ENCODE assay signal across 16 cellular contexts in the genomic region with DNA sequence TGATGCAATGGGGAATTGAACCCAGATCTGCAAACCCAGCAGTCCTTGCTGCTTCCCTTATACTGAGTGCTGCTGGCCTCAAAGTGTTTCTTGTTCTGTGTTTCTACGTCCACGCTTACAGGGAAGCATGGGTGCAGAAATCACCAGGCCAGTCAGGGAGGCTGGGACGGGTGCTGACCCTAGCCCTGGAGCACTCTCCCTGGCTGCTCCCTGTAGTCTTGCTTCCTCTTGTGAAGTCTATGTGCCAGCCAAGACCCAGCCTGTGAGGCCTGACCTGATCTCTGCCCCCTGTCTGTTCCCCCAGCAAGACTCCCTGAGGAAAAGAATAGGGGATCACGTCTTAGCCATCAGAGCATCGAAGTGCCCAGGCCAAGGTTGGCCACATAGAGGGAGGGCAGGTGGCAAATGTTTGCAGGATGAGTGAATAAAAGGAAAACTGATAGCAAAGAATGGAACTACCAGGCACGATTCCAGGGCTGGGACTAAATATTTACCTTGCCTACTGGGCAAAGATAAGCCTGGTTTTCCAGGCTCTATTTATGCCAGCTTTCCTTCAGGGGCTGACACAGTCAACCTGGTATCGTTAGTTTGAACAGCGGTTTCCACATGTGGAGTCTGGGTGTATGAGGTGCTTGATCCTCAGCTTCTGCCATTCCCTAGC. TPM values are rescaled to one million over a fixed set of nuclear protein-coding genes. Genes with fewer than 3 reads are reported as not detected.
DNase-seq lines count a peak whose midpoint lies in the region; ATAC-seq, FAIRE-seq and TF ChIP-seq lines count a peak whose summit lies in the region.
"Had no signal": no experiment of that assay in that cellular context is flagged by ENCODE, and none has a peak within 500 bp of the region (broad histone marks: within the 10 kb centered on the region; RNA-seq: fewer than 3 reads in every experiment).

No MANE protein-coding gene starts in this region.

- FAIRE-seq in pancreas (lab: Jason Lieb, UNC) (no peak), kidney (lab: Jason Lieb, UNC) (no peak)
- FAIRE-seq: A204.1 had no signal

- no peak for TF ChIP-seq CTCF in colonic mucosa (IDR thresholded peaks at IDR 0.05)
- no peak for TF ChIP-seq CTCF in pancreas (IDR thresholded peaks at IDR 0.05)
- no peak for TF ChIP-seq CTCF in kidney (IDR thresholded peaks at IDR 0.05; ENCODE audit: borderline replicate concordance, extremely low read depth, insufficient read depth)

- H3K4me1 ChIP-seq in colonic mucosa (no peaks in the 10 kb centered on the region), pancreas (peaks cover 0 to 12% (median 7%) of the 10 kb centered on the region in 3 donors), kidney (ENCODE audit: control insufficient read depth in 1 of 2, insufficient read depth in 1 of 2, low read depth in 1 of 2, low read length in 2 of 2) (no peaks in the 10 kb centered on the region)
- H3K4me1 ChIP-seq: suprapubic skin had no signal

- intact Hi-C loops in colonic mucosa (cut with DNase I) (no loop called here), pancreas (cut with DNase I) (no loop called here), kidney (cut with DNase I) (no loop called here)

- H3K27me3 ChIP-seq in colonic mucosa (no peaks in the 10 kb centered on the region), pancreas (no peaks in the 10 kb centered on the region)
- H3K27me3 ChIP-seq: suprapubic skin had no signal

- no peaks in the 10 kb centered on the region for H3K36me3 ChIP-seq in colonic mucosa
- no peaks in the 10 kb centered on the region for H3K36me3 ChIP-seq in pancreas
- no peaks in the 10 kb centered on the region for H3K36me3 ChIP-seq in kidney (ENCODE audit: control insufficient read depth in 1 of 2, insufficient read depth in 2 of 2, low read length in 2 of 2)
- H3K36me3 ChIP-seq: suprapubic skin had no signal

- 20 to 21% methylated on average over 8 of the region's 8 CpGs for WGBS in pancreas, 2 donors

- H3K9ac ChIP-seq in colonic mucosa (ENCODE audit: low read depth in 2 of 2, low read length in 2 of 2): no peak overlapping the region
- no peak overlapping the region for H3K9ac ChIP-seq in kidney (ENCODE audit: low read length in 2 of 2)

- H3K4me3 ChIP-seq in colonic mucosa (no peak overlapping the region), pancreas (no peak overlapping the region), kidney (ENCODE audit: low read length in 2 of 2) (no peak overlapping the region)
- H3K4me3 ChIP-seq: coronary artery, suprapubic skin had no signal

- no peaks in the 10 kb centered on the region for H3K9me3 ChIP-seq in colonic mucosa
- H3K9me3 ChIP-seq in pancreas: no peaks in the 10 kb centered on the region
- no peaks in the 10 kb centered on the region for H3K9me3 ChIP-seq in kidney (ENCODE audit: control insufficient read depth in 1 of 2, low read length in 2 of 2)
- H3K9me3 ChIP-seq: suprapubic skin had no signal

- H3K27ac ChIP-seq in colonic mucosa (no peak overlapping the region), pancreas (peak overlapping the region in 3 of 4 donors; percentile 33 to 69 (median 62)), kidney (ENCODE audit: low read depth in 2 of 2, low read length in 2 of 2) (no peak overlapping the region)
- H3K27ac ChIP-seq: coronary artery, suprapubic skin had no signal

- TF ChIP-seq POLR2A in erythroblast (IDR thresholded peaks at IDR 0.05; ENCODE audit: low read length): no peak

- DNase-seq in NCI-H2171 treated with DMSO at 0.1 percent for 48 hours (lab: John Stamatoyannopoulos, UW) (peak; percentile 47), NCI-H2171 (lab: John Stamatoyannopoulos, UW) (no peak), NCI-H2029 treated with DMSO at 0.1 percent for 48 hours (lab: John Stamatoyannopoulos, UW) (peak; percentile 71), colonic mucosa (peak; percentile 71), pancreas (peak in 4 of 6 donors; percentile 64 to 84 (median 74)), erythroblast (lab: John Stamatoyannopoulos, UW) (no peak), kidney (no peak)
- DNase-seq: amygdala; CD8-positive, alpha-beta T cell; GDM1; left cardiac atrium had no signal

- ATAC-seq in pancreas: peak; percentile 96 to 97 (median 96)
- no peak for ATAC-seq in GM19324 (IDR thresholded peaks at IDR 0.05; ENCODE audit: low FRiP score, unreplicated experiment)
- ATAC-seq: activated CD8-positive, alpha-beta T cell treated with anti-CD3 and anti-CD28 coated beads, Interleukin-2, amount 10 ng/mL, durations not matched to agents 7 days and 5 days; CD8-positive, alpha-beta T cell had no signal

RNA-seq across cellular contexts. Expression of a gene that starts 41.2 kb away (rescaled TPM):
- total RNA-seq in colonic mucosa (10 to 100 TPM; 18.1 to 27.4 TPM), pancreas (10 to 100 TPM; 11.6 to 19.2 (median 14.4) TPM), kidney (25.6 TPM)
- polyA plus RNA-seq in pancreas (10 to 100 TPM; 22.8 to 26.7 TPM), kidney (ENCODE audit: insufficient read depth, low read depth, low replicate concordance) (30.4 TPM)

Comparison
In these comparisons a context has a peak if more than half of its experiments do, and no peak if none do; other contexts are left out.
1. DNase-seq: peak in NCI-H2171 treated with DMSO at 0.1 percent for 48 hours (single experiment), NCI-H2029 treated with DMSO at 0.1 percent for 48 hours (single experiment), colonic mucosa (single experiment) and pancreas (4 of 6); none in NCI-H2171 (single experiment), erythroblast (0 of 2) and kidney (single experiment).
2. H3K27ac ChIP-seq: peak in pancreas (3 of 4); none in colonic mucosa (single experiment) and kidney (0 of 2).